ENCODE assay signal across 24 cellular contexts in the genomic region with DNA sequence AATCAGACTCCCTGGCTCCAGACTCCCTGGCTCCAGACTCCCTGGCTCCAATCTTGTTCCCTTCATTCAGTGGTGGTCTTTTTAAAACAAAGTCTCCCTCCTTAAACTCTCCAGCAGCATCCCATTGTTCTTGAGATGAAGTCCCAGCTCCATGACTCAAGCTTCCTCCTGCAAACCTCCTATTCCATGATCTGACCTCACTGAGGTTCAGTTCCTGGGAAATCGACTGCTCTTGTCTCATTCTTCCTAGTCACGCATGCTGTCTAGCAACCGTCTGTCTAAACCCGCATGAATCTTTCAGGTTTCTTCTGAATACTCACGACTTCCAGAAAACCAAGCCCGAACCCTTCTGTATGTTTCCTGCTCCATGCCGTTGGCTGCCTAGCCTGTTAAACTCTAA.
DNase-seq lines count a peak whose midpoint lies in the region; ATAC-seq and TF ChIP-seq lines count a peak whose summit lies in the region.
"Had no signal": no experiment of that assay in that cellular context is flagged by ENCODE, and none has a peak within 500 bp of the region (broad histone marks: within the 10 kb centered on the region; RNA-seq: fewer than 3 reads in every experiment).

No MANE protein-coding gene starts in this region.

- no peak overlapping the region for H2AK5ac ChIP-seq in H9 (ENCODE audit: insufficient read length, low read length)

- no peaks in the 10 kb centered on the region for H3K9me3 ChIP-seq in H9 (ENCODE audit: control insufficient read depth, low read depth, low read length)
- H3K9me3 ChIP-seq: SJCRH30, suprapubic skin had no signal

- H4K8ac ChIP-seq in H9 (replicated peaks; ENCODE audit: insufficient read length, low read depth, low read length), result no peak overlapping the region

- DNase-seq in activated CD4-positive, alpha-beta T cell treated with anti-CD3 and anti-CD28 coated beads for 36 hours, result no peak
- no peak for DNase-seq in activated CD4-positive, alpha-beta T cell treated with anti-CD3 and anti-CD28 coated beads for 4 hours
- DNase-seq in H9, result no peak
- DNase-seq in chondrocyte (ENCODE audit: low spot score), result no peak
- no peak for DNase-seq in natural killer cell
- no peak for DNase-seq in T1000 (lab: John Stamatoyannopoulos, UW)
- DNase-seq: 8988T; activated effector memory CD4-positive, alpha-beta T cell treated with Interleukin-2 at 50 U/mL for 16 hours; amniotic stem cell; cortex of kidney; DMS79; GF-D8; GOT3; Karpas-422; NCI-H1694 treated with DMSO at 0.1 percent for 48 hours; NCI-H69; retina; SJCRH30; small intestine; stimulated activated CD4-positive, alpha-beta T cell treated with anti-CD3 and anti-CD28 coated beads, Interleukin-2, amount 100 ng/mL, for 24 hours; T-helper 1 cell had no signal

- no peaks in the 10 kb centered on the region for H3K9me3 Mint-ChIP-seq in activated CD4-positive, alpha-beta T cell treated with anti-CD3 and anti-CD28 coated beads for 36 hours (ENCODE audit: low read depth)
- H3K9me3 Mint-ChIP-seq in H9 (no peaks in the 10 kb centered on the region), chondrocyte (ENCODE audit: low read depth) (no peaks in the 10 kb centered on the region), natural killer cell (no peaks in the 10 kb centered on the region)

- WGBS in H9 (ENCODE audit: extremely low coverage, insufficient read length, low lambda C conversion rate), result no CpG with 5 or more reads among the region's 7 CpGs

- no peak overlapping the region for H2AFZ ChIP-seq in H9 (ENCODE audit: low read length)

- no peak for ATAC-seq in activated CD4-positive, alpha-beta T cell treated with anti-CD3 and anti-CD28 coated beads for 36 hours
- no peak for ATAC-seq in natural killer cell
- ATAC-seq in GM21576 (IDR thresholded peaks at IDR 0.05; ENCODE audit: unreplicated experiment), result no peak
- ATAC-seq in HG03175 (IDR thresholded peaks at IDR 0.05; ENCODE audit: unreplicated experiment), result no peak

- no peaks in the 10 kb centered on the region for H3K27me3 Mint-ChIP-seq in activated CD4-positive, alpha-beta T cell treated with anti-CD3 and anti-CD28 coated beads for 36 hours
- H3K27me3 Mint-ChIP-seq in H9 (ENCODE audit: low read depth) (no peaks in the 10 kb centered on the region), chondrocyte (ENCODE audit: low read depth) (no peaks in the 10 kb centered on the region), natural killer cell (ENCODE audit: low read depth in 2 of 2) (no peaks in the 10 kb centered on the region)

- no peaks in the 10 kb centered on the region for H4K20me1 ChIP-seq in H9 (ENCODE audit: control insufficient read depth, insufficient read depth, insufficient read length)

- no peak overlapping the region for H3K18ac ChIP-seq in H9 (ENCODE audit: insufficient read length, low read depth, low read length)

- H4K91ac ChIP-seq in H9 (ENCODE audit: insufficient read length, low read depth, low read length), result no peak overlapping the region

- H3K4ac ChIP-seq in H9 (ENCODE audit: low read depth, low read length), result no peak overlapping the region

- peaks cover 61% of the 10 kb centered on the region for H3K36me3 Mint-ChIP-seq in activated CD4-positive, alpha-beta T cell treated with anti-CD3 and anti-CD28 coated beads for 36 hours (ENCODE audit: low read depth)
- H3K36me3 Mint-ChIP-seq in H9 (ENCODE audit: insufficient read depth in 1 of 3, low read depth in 3 of 3) (peaks cover 4 to 28% (median 5%) of the 10 kb centered on the region in 3 experiments; a peak in 5 of 7 replicates), chondrocyte (ENCODE audit: low read depth) (peaks cover 47% of the 10 kb centered on the region), natural killer cell (peaks cover 44% of the 10 kb centered on the region)

- H2BK120ac ChIP-seq in H9 (ENCODE audit: low read depth, low read length, poor library complexity, severe bottlenecking), result no peak overlapping the region

- H3T11ph ChIP-seq in H9 (ENCODE audit: low read length), result no peak overlapping the region

- POLR2A ChIA-PET in activated CD4-positive, alpha-beta T cell treated with anti-CD3 and anti-CD28 coated beads for 36 hours (lab: Charles Lee), result no interaction called here

- H3K27ac Mint-ChIP-seq in activated CD4-positive, alpha-beta T cell treated with anti-CD3 and anti-CD28 coated beads for 36 hours, result peak overlapping the region; percentile 14
- H3K27ac Mint-ChIP-seq in H9 (0 out of 7 replicates have a peak overlapping the region, but pooled peaks of 2 of the 3 experiments have one; percentile 5), chondrocyte (ENCODE audit: unreplicated experiment) (peak overlapping the region; percentile 15), natural killer cell (peak overlapping the region; percentile 8 to 63)

- H3K4me2 ChIP-seq in H9 (ENCODE audit: insufficient read depth, insufficient read length, low read length), result no peak overlapping the region

- H4K5ac ChIP-seq in H9 (ENCODE audit: insufficient read length, low read depth, low read length), result no peak overlapping the region

- H2BK20ac ChIP-seq in H9 (ENCODE audit: low read depth, low read length, poor library complexity, severe bottlenecking), result no peak overlapping the region

- intact Hi-C loops in activated CD4-positive, alpha-beta T cell treated with anti-CD3 and anti-CD28 coated beads for 36 hours (cut with DNase I, micrococcal nuclease), result no loop called here
- intact Hi-C loops in natural killer cell (cut with micrococcal nuclease), result no loop called here

- H3K23ac ChIP-seq in H9 (ENCODE audit: insufficient read length, low read depth, low read length), result no peak overlapping the region

- no peaks in the 10 kb centered on the region for H3K4me1 ChIP-seq in H9 (ENCODE audit: insufficient read depth, low read length)
- H3K4me1 ChIP-seq: SJCRH30 had no signal

- H2BK12ac ChIP-seq in H9 (ENCODE audit: insufficient read length, low read depth, low read length), result no peak overlapping the region

- H3K14ac ChIP-seq in H9 (ENCODE audit: insufficient read depth, low read length), result no peak overlapping the region

- TF ChIP-seq CTCF in H9 (conservative IDR thresholded peaks at IDR 0.05), result no peak
- TF ChIP-seq CTCF in chondrocyte (IDR thresholded peaks at IDR 0.05), result no peak
- TF ChIP-seq CTCF in natural killer cell (IDR thresholded peaks at IDR 0.05), result no peak

- H3K4me3 Mint-ChIP-seq in activated CD4-positive, alpha-beta T cell treated with anti-CD3 and anti-CD28 coated beads for 36 hours, result no peak overlapping the region
- H3K4me3 Mint-ChIP-seq in H9, result no peak overlapping the region
- H3K4me3 Mint-ChIP-seq in chondrocyte (ENCODE audit: unreplicated experiment), result no peak overlapping the region
- H3K4me3 Mint-ChIP-seq in natural killer cell, result no peak overlapping the region

- no peaks in the 10 kb centered on the region for H3K79me1 ChIP-seq in H9 (ENCODE audit: insufficient read depth, low read depth, low read length, poor library complexity, severe bottlenecking)

- no peaks in the 10 kb centered on the region for H3K27me3 ChIP-seq in H9 (ENCODE audit: insufficient read depth, low read length)
- H3K27me3 ChIP-seq: SJCRH30, suprapubic skin had no signal

- no peak overlapping the region for H2BK5ac ChIP-seq in H9 (ENCODE audit: insufficient read length, low read length)

- H3K56ac ChIP-seq in H9 (ENCODE audit: insufficient read length, low read depth, low read length), result peak overlapping the region; percentile 22

- H3K9ac ChIP-seq in H9 (ENCODE audit: extremely low read depth, insufficient read length, low read length), result no peak overlapping the region

- CTCF ChIA-PET in activated CD4-positive, alpha-beta T cell treated with anti-CD3 and anti-CD28 coated beads for 36 hours (lab: Charles Lee), result interaction anchor here (0.6 kb wide), 2 partner anchors 318 to 1017 kb away, joined by 3 read pairs; no protein-coding TSS in a partner anchor

- peaks cover 2% of the 10 kb centered on the region for H3K4me1 Mint-ChIP-seq in activated CD4-positive, alpha-beta T cell treated with anti-CD3 and anti-CD28 coated beads for 36 hours
- H3K4me1 Mint-ChIP-seq in H9 (peaks cover 4 to 5% of the 10 kb centered on the region in 2 experiments; a peak in 2 of 4 replicates), chondrocyte (ENCODE audit: low read depth) (peaks cover 16% of the 10 kb centered on the region), natural killer cell (peaks cover 5 to 7% of the 10 kb centered on the region in 2 donors)

- no peak overlapping the region for H2BK15ac ChIP-seq in H9 (ENCODE audit: low read depth, low read length)

- no peak overlapping the region for H3K27ac ChIP-seq in H9 (ENCODE audit: insufficient read length, low read depth, low read length)
- H3K27ac ChIP-seq: SJCRH30, suprapubic skin had no signal

- no peaks in the 10 kb centered on the region for H3K23me2 ChIP-seq in H9 (ENCODE audit: insufficient read length, low read depth, low read length, poor library complexity, severe bottlenecking)

- no peaks in the 10 kb centered on the region for H3K79me2 ChIP-seq in H9 (ENCODE audit: insufficient read depth, low read length)
